In the genomic region with DNA sequence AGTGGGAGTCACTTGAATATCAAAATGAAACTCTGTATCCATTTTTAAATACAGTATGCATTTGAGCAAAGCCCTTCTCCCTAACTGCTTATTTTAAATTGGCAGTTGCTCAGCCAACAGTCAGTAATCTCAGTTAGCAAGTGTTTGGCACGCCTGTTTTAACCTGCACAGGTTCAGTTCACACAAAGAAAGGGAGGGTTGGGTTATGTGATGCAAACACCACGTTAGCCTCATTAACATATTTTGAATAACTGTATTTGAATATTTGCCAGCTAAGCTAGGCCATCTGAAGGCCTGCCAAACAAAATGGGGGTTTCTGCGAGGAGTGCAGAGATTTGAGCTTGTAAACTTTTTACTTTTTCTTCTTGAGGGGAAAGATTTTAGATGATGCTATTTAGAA, we compare ENCODE assay signal across 9 cellular contexts. TPM values are rescaled to one million over a fixed set of nuclear protein-coding genes. Genes with fewer than 3 reads are reported as not detected.
DNase-seq lines count a peak whose midpoint lies in the region; ATAC-seq and TF ChIP-seq lines count a peak whose summit lies in the region.
"Had no signal": no experiment of that assay in that cellular context is flagged by ENCODE, and none has a peak within 500 bp of the region (broad histone marks: within the 10 kb centered on the region; RNA-seq: fewer than 3 reads in every experiment).

No MANE protein-coding gene starts in this region.

- H3K27ac Mint-ChIP-seq in stimulated activated memory B cell treated with anti-CD40 and anti-IgM and Interleukin-4, amounts not matched to agents 10 μg/mL and 1 μg/mL and 100 μg/mL, for 72 hours, result no peak overlapping the region

- H3K9me3 Mint-ChIP-seq in stimulated activated memory B cell treated with anti-CD40 and anti-IgM and Interleukin-4, amounts not matched to agents 10 μg/mL and 1 μg/mL and 100 μg/mL, for 72 hours, result no peaks in the 10 kb centered on the region

- intact Hi-C loops in left ventricle myocardium inferior (cut with micrococcal nuclease), result no loop called here

- TF ChIP-seq CTCF in RWPE2 (IDR thresholded peaks at IDR 0.05; ENCODE audit: poor library complexity, severe bottlenecking), result no peak
- no peak for TF ChIP-seq CTCF in left ventricle myocardium inferior (IDR thresholded peaks at IDR 0.05; ENCODE audit: borderline replicate concordance)

- DNase-seq in RWPE2 (ENCODE audit: low spot score) (no peak), left ventricle myocardium inferior (no peak), AG20443 (ENCODE audit: low spot score) (no peak), SK-N-DZ (ENCODE audit: low spot score) (no peak)
- DNase-seq: central memory CD4-positive, alpha-beta T cell; WERI-Rb-1 had no signal

- no peaks in the 10 kb centered on the region for H3K9me3 ChIP-seq in RWPE2 (ENCODE audit: severe bottlenecking)
- no peaks in the 10 kb centered on the region for H3K9me3 ChIP-seq in left ventricle myocardium inferior (replicated peaks)

- H3K36me3 ChIP-seq in RWPE2 (ENCODE audit: low read depth) (no peaks in the 10 kb centered on the region), left ventricle myocardium inferior (no peaks in the 10 kb centered on the region)
- H3K36me3 ChIP-seq: WERI-Rb-1 had no signal

- H3K4me1 ChIP-seq in RWPE2 (ENCODE audit: insufficient read depth, poor library complexity, severe bottlenecking), result peaks cover 80% of the 10 kb centered on the region
- no peaks in the 10 kb centered on the region for H3K4me1 ChIP-seq in left ventricle myocardium inferior

- peak; percentile 35 for ATAC-seq in HG03354 (IDR thresholded peaks at IDR 0.05; ENCODE audit: poor library complexity, severe bottlenecking, unreplicated experiment)
- ATAC-seq in RWPE2 (ENCODE audit: low read depth), result no peak; the same call in 2 of the 3 replicates
- peak; percentile 37 for ATAC-seq in stimulated activated memory B cell treated with anti-CD40 and anti-IgM and Interleukin-4, amounts not matched to agents 10 μg/mL and 1 μg/mL and 100 μg/mL, for 72 hours
- ATAC-seq in HG03460 (IDR thresholded peaks at IDR 0.05; ENCODE audit: unreplicated experiment), result no peak

- H3K27ac ChIP-seq in RWPE2 (ENCODE audit: poor library complexity, severe bottlenecking) (peak overlapping the region; percentile 94), left ventricle myocardium inferior (replicated peaks) (no peak overlapping the region)
- H3K27ac ChIP-seq: WERI-Rb-1 had no signal

- H3K4me1 Mint-ChIP-seq in stimulated activated memory B cell treated with anti-CD40 and anti-IgM and Interleukin-4, amounts not matched to agents 10 μg/mL and 1 μg/mL and 100 μg/mL, for 72 hours, result peaks cover 32% of the 10 kb centered on the region

- H3K27me3 ChIP-seq in RWPE2 (ENCODE audit: insufficient read depth, poor library complexity, severe bottlenecking) (no peaks in the 10 kb centered on the region), left ventricle myocardium inferior (ENCODE audit: low read depth) (no peaks in the 10 kb centered on the region)

- H3K27me3 Mint-ChIP-seq in stimulated activated memory B cell treated with anti-CD40 and anti-IgM and Interleukin-4, amounts not matched to agents 10 μg/mL and 1 μg/mL and 100 μg/mL, for 72 hours, result no peaks in the 10 kb centered on the region

- no peaks in the 10 kb centered on the region for H3K36me3 Mint-ChIP-seq in stimulated activated memory B cell treated with anti-CD40 and anti-IgM and Interleukin-4, amounts not matched to agents 10 μg/mL and 1 μg/mL and 100 μg/mL, for 72 hours

- H3K4me3 ChIP-seq in RWPE2 (ENCODE audit: severe bottlenecking) (no peak overlapping the region), left ventricle myocardium inferior (peak overlapping the region; percentile 34)

- H3K4me3 Mint-ChIP-seq in stimulated activated memory B cell treated with anti-CD40 and anti-IgM and Interleukin-4, amounts not matched to agents 10 μg/mL and 1 μg/mL and 100 μg/mL, for 72 hours, result no peak overlapping the region

RNA-seq across cellular contexts. Expression of gene GAB1, which starts 19.8 kb away (rescaled TPM):
- 87.1 TPM for total RNA-seq in left ventricle myocardium inferior
- polyA plus RNA-seq in SK-N-DZ (2014; cell fraction: cytosol; rRNA removed), result 6.3 and 6.6 TPM in 2 replicates
- polyA plus RNA-seq in SK-N-DZ (2014; cell fraction: nucleus; rRNA removed), result 7.7 and 13.0 TPM in 2 replicates

Comparison
In these comparisons a context has a peak if more than half of its experiments do, and no peak if none do; other contexts are left out.
1. ATAC-seq: peak in HG03354 (single experiment) and stimulated activated memory B cell treated with anti-CD40 and anti-IgM and Interleukin-4, amounts not matched to agents 10 μg/mL and 1 μg/mL and 100 μg/mL, for 72 hours (single experiment); none in RWPE2 (single experiment) and HG03460 (single experiment).